ENCODE assay signal across 24 cellular contexts in genomic region chrX:43643662-43644061, GRCh38. TPM values are rescaled to one million over a fixed set of nuclear protein-coding genes. Genes with fewer than 3 reads are reported as not detected.
A peak's percentile ranks its signal among the peaks of the same experiment; 100 is the strongest.
DNase-seq lines count a peak whose midpoint lies in the region; ATAC-seq and TF ChIP-seq lines count a peak whose summit lies in the region.
"Had no signal": no experiment of that assay in that cellular context is flagged by ENCODE, and none has a peak within 500 bp of the region (broad histone marks: within the 10 kb centered on the region; RNA-seq: fewer than 3 reads in every experiment).

No MANE protein-coding gene starts in this region.

- H4K8ac ChIP-seq in mesendoderm (ENCODE audit: low read depth, low read length), result no peak overlapping the region

- H4K5ac ChIP-seq in mesendoderm (ENCODE audit: low read length), result no peak overlapping the region

- no peak overlapping the region for H3K4me3 Mint-ChIP-seq in chondrocyte (ENCODE audit: unreplicated experiment)
- no peak overlapping the region for H3K4me3 Mint-ChIP-seq in naive thymus-derived CD4-positive, alpha-beta T cell
- H3K4me3 Mint-ChIP-seq: activated T-helper 1 cell treated with anti-CD3 and anti-CD28 coated beads, Interleukin-12 subunit alpha, Interleukin-12 subunit beta, Interleukin-2, Interleukin-4 antibody, amounts not matched to agents 30 ng/mL and 10 ng/mL and 1 ng/mL, durations not matched to agents 14 hours and 24 hours and 36 hours; H9; nephron progenitor cell had no signal

- no peak overlapping the region for H2BK120ac ChIP-seq in mesendoderm (ENCODE audit: low read depth, low read length)

- H3K27me3 ChIP-seq in ACC112 (ENCODE audit: insufficient read depth, low read length) (no peaks in the 10 kb centered on the region), PC-3 (ENCODE audit: low read length) (no peaks in the 10 kb centered on the region), mesendoderm (ENCODE audit: insufficient read depth, low read length, poor library complexity) (no peaks in the 10 kb centered on the region), GM23248 (replicated peaks; ENCODE audit: insufficient read depth) (no peaks in the 10 kb centered on the region), gastrocnemius medialis (no peaks in the 10 kb centered on the region)
- no peaks in the 10 kb centered on the region for H3K27me3 ChIP-seq in naive thymus-derived CD4-positive, alpha-beta T cell (ENCODE audit: control insufficient read depth in 2 of 2, insufficient read depth in 2 of 2, low read length in 2 of 2)
- H3K27me3 ChIP-seq: SJSA1, upper lobe of right lung had no signal

- in situ Hi-C loops in GM23248 (cut with MboI), result no loop called here
- in situ Hi-C loops in gastrocnemius medialis (cut with MboI; ENCODE audit: low sequenced_read_pairs in 4 of 4), result no loop called here

- H2AK5ac ChIP-seq in mesendoderm (ENCODE audit: low read length), result no peak overlapping the region

- ATAC-seq in PC-3 (no peak), gastrocnemius medialis (no peak)
- no peak for ATAC-seq in naive thymus-derived CD4-positive, alpha-beta T cell
- ATAC-seq: left ventricle myocardium superior had no signal

- no peak for TF ChIP-seq POLR2A in gastrocnemius medialis (IDR thresholded peaks at IDR 0.05)

- H3K36me3 Mint-ChIP-seq in chondrocyte (ENCODE audit: low read depth), result no peaks in the 10 kb centered on the region
- H3K36me3 Mint-ChIP-seq in naive thymus-derived CD4-positive, alpha-beta T cell, result no peaks in the 10 kb centered on the region

- H3K9me3 ChIP-seq in PC-3 (ENCODE audit: low read length), result no peaks in the 10 kb centered on the region
- no peaks in the 10 kb centered on the region for H3K9me3 ChIP-seq in GM23248 (ENCODE audit: low read depth)
- H3K9me3 ChIP-seq in gastrocnemius medialis, result no peaks in the 10 kb centered on the region
- H3K9me3 ChIP-seq in naive thymus-derived CD4-positive, alpha-beta T cell (ENCODE audit: control insufficient read depth in 2 of 3, low read length in 3 of 3), result no peaks in the 10 kb centered on the region
- H3K9me3 ChIP-seq: SJSA1, upper lobe of right lung had no signal

- H3K9me3 Mint-ChIP-seq in chondrocyte (ENCODE audit: low read depth), result peaks cover 3% of the 10 kb centered on the region
- H3K9me3 Mint-ChIP-seq in naive thymus-derived CD4-positive, alpha-beta T cell, result peaks cover 0 to under 1% (median 0%) of the 10 kb centered on the region in 11 donors
- H3K9me3 Mint-ChIP-seq: activated T-helper 1 cell treated with anti-CD3 and anti-CD28 coated beads, Interleukin-12 subunit alpha, Interleukin-12 subunit beta, Interleukin-2, Interleukin-4 antibody, amounts not matched to agents 30 ng/mL and 10 ng/mL and 1 ng/mL, durations not matched to agents 14 hours and 24 hours and 36 hours had no signal

- H3K79me2 ChIP-seq in ACC112 (ENCODE audit: control insufficient read depth, insufficient read depth, low read length, unreplicated experiment), result no peaks in the 10 kb centered on the region
- H3K79me2 ChIP-seq in PC-3 (ENCODE audit: low read length), result no peaks in the 10 kb centered on the region
- no peaks in the 10 kb centered on the region for H3K79me2 ChIP-seq in mesendoderm (ENCODE audit: control insufficient read depth, insufficient read depth, low read length)
- H3K79me2 ChIP-seq in GM23248 (ENCODE audit: insufficient read depth), result no peaks in the 10 kb centered on the region

- no peak overlapping the region for H2BK5ac ChIP-seq in mesendoderm (ENCODE audit: low read length)

- 0 out of 2 replicates have a peak overlapping the region, but pooled peaks have one; percentile 1 for H3K4me3 ChIP-seq in ACC112 (ENCODE audit: low read depth, low read length)
- H3K4me3 ChIP-seq in PC-3 (ENCODE audit: low read length), result no peak overlapping the region
- no peak overlapping the region for H3K4me3 ChIP-seq in mesendoderm (ENCODE audit: low read length)
- no peak overlapping the region for H3K4me3 ChIP-seq in GM23248
- no peak overlapping the region for H3K4me3 ChIP-seq in gastrocnemius medialis
- no peak overlapping the region for H3K4me3 ChIP-seq in naive thymus-derived CD4-positive, alpha-beta T cell (ENCODE audit: low read length)
- H3K4me3 ChIP-seq: SJSA1, upper lobe of right lung had no signal

- CTCF ChIA-PET in PC-3 (lab: Charles Lee), result no interaction called here
- CTCF ChIA-PET in naive thymus-derived CD4-positive, alpha-beta T cell (lab: Charles Lee), result no interaction called here

- H3K36me3 ChIP-seq in ACC112 (ENCODE audit: insufficient read depth, low read length), result no peaks in the 10 kb centered on the region
- no peaks in the 10 kb centered on the region for H3K36me3 ChIP-seq in PC-3 (ENCODE audit: low read depth, low read length)
- H3K36me3 ChIP-seq in mesendoderm (ENCODE audit: control insufficient read depth, insufficient read depth, low read length), result no peaks in the 10 kb centered on the region
- no peaks in the 10 kb centered on the region for H3K36me3 ChIP-seq in GM23248 (ENCODE audit: low read depth)
- no peaks in the 10 kb centered on the region for H3K36me3 ChIP-seq in gastrocnemius medialis
- no peaks in the 10 kb centered on the region for H3K36me3 ChIP-seq in naive thymus-derived CD4-positive, alpha-beta T cell (ENCODE audit: control insufficient read depth in 2 of 3, insufficient read depth in 3 of 3, low read length in 3 of 3)
- H3K36me3 ChIP-seq: SJSA1, upper lobe of right lung had no signal

- H3F3A ChIP-seq in PC-3 (ENCODE audit: low read length, unreplicated experiment) (no peaks in the 10 kb centered on the region), GM23248 (ENCODE audit: insufficient read depth) (no peaks in the 10 kb centered on the region)

- H3K18ac ChIP-seq in mesendoderm (ENCODE audit: low read length), result no peak overlapping the region

- H4K20me1 ChIP-seq in PC-3 (ENCODE audit: low read length), result no peaks in the 10 kb centered on the region
- H4K20me1 ChIP-seq in GM23248 (ENCODE audit: insufficient read depth), result no peaks in the 10 kb centered on the region

- DNase-seq in PC-3 (no peak), chondrocyte (ENCODE audit: low spot score) (no peak), mesendoderm (peak; percentile 22), GM23248 (no peak), gastrocnemius medialis (no peak)
- DNase-seq in naive thymus-derived CD4-positive, alpha-beta T cell, result no peak
- DNase-seq: activated CD4-positive, alpha-beta T cell treated with anti-CD3 and anti-CD28 coated beads for 1 hour; activated naive CD4-positive, alpha-beta T cell treated with anti-CD3 and anti-CD28 coated beads, Interleukin-2, amount 50 U/mL, for 16 hours; aorta; C1 segment of cervical spinal cord; central memory CD4-positive, alpha-beta T cell; COR-L47; H9; left ventricle myocardium superior; NCI-H1105; NCI-H2029 treated with DMSO at 0.1 percent for 48 hours; NCI-H69; nephron progenitor cell; stimulated activated CD4-positive, alpha-beta T cell treated with anti-CD3 and anti-CD28 coated beads, Interleukin-2, amount 100 ng/mL, for 24 hours; substantia nigra; upper lobe of right lung had no signal

- no peak overlapping the region for H3K56ac ChIP-seq in mesendoderm (ENCODE audit: low read length)

- BruUV-seq in PC-3 (replicated peaks; lab: Mats Ljungman, UMichigan), result no TSS peak

- no peak overlapping the region for H3K23ac ChIP-seq in mesendoderm (ENCODE audit: low read length)

- peak overlapping the region; percentile 68 for H3K27ac ChIP-seq in ACC112 (ENCODE audit: low read depth, low read length)
- peak overlapping the region; percentile 41; the same call in 1 of the 2 replicates for H3K27ac ChIP-seq in PC-3 (ENCODE audit: low read length)
- H3K27ac ChIP-seq in mesendoderm (ENCODE audit: low read depth, low read length), result no peak overlapping the region
- no peak overlapping the region for H3K27ac ChIP-seq in GM23248
- H3K27ac ChIP-seq in gastrocnemius medialis, result no peak overlapping the region
- H3K27ac ChIP-seq in naive thymus-derived CD4-positive, alpha-beta T cell (ENCODE audit: low read depth, low read length), result no peak overlapping the region
- H3K27ac ChIP-seq: SJSA1, upper lobe of right lung had no signal

- peaks cover 18% of the 10 kb centered on the region for H3K4me1 Mint-ChIP-seq in chondrocyte (ENCODE audit: low read depth)
- peaks cover 0 to 2% (median 0%) of the 10 kb centered on the region in 7 donors for H3K4me1 Mint-ChIP-seq in naive thymus-derived CD4-positive, alpha-beta T cell
- H3K4me1 Mint-ChIP-seq: nephron progenitor cell had no signal

- no peaks in the 10 kb centered on the region for H3K27me3 Mint-ChIP-seq in chondrocyte (ENCODE audit: low read depth)
- H3K27me3 Mint-ChIP-seq in naive thymus-derived CD4-positive, alpha-beta T cell, result peaks cover 0 to 6% (median 0%) of the 10 kb centered on the region in 5 donors

- TF ChIP-seq CTCF in PC-3 (conservative IDR thresholded peaks at IDR 0.05; ENCODE audit: low read depth, low read length), result no peak
- TF ChIP-seq CTCF in chondrocyte (IDR thresholded peaks at IDR 0.05), result no peak
- no peak for TF ChIP-seq CTCF in gastrocnemius medialis (IDR thresholded peaks at IDR 0.05 in 4 of 5, conservative IDR thresholded peaks at IDR 0.05 in 1 of 5)

- intact Hi-C loops in PC-3 (cut with micrococcal nuclease) (no loop called here), gastrocnemius medialis (cut with DNase I; ENCODE audit: low total_unique reads) (no loop called here)
- intact Hi-C loops in naive thymus-derived CD4-positive, alpha-beta T cell (cut with micrococcal nuclease), result no loop called here

- H3K4ac ChIP-seq in mesendoderm (ENCODE audit: low read depth, low read length), result no peak overlapping the region

- peaks cover 18% of the 10 kb centered on the region for H3K4me1 ChIP-seq in ACC112 (ENCODE audit: control insufficient read depth, insufficient read depth, low read length, unreplicated experiment)
- H3K4me1 ChIP-seq in PC-3 (ENCODE audit: insufficient read depth, low read length), result peaks cover 12% of the 10 kb centered on the region
- no peaks in the 10 kb centered on the region for H3K4me1 ChIP-seq in mesendoderm (ENCODE audit: control insufficient read depth, low read depth, low read length)
- H3K4me1 ChIP-seq in GM23248 (ENCODE audit: insufficient read depth), result no peaks in the 10 kb centered on the region
- H3K4me1 ChIP-seq in gastrocnemius medialis, result no peaks in the 10 kb centered on the region
- no peaks in the 10 kb centered on the region for H3K4me1 ChIP-seq in naive thymus-derived CD4-positive, alpha-beta T cell (ENCODE audit: control insufficient read depth in 2 of 2, insufficient read depth in 2 of 2, low read length in 2 of 2)
- H3K4me1 ChIP-seq: upper lobe of right lung had no signal

- H3K9ac ChIP-seq in PC-3 (ENCODE audit: low read length) (no peak overlapping the region), mesendoderm (ENCODE audit: low read length) (no peak overlapping the region), GM23248 (no peak overlapping the region)

- H3K79me1 ChIP-seq in mesendoderm (ENCODE audit: low read length), result no peaks in the 10 kb centered on the region

- no peak overlapping the region for H2BK15ac ChIP-seq in mesendoderm (replicated peaks; ENCODE audit: low read depth)

- peak overlapping the region; percentile 37 for H2AFZ ChIP-seq in ACC112 (ENCODE audit: low read length, unreplicated experiment)
- H2AFZ ChIP-seq in PC-3 (ENCODE audit: low read length), result no peak overlapping the region
- H2AFZ ChIP-seq in GM23248, result no peak overlapping the region

- H3K27ac Mint-ChIP-seq in chondrocyte (ENCODE audit: unreplicated experiment), result peak overlapping the region; percentile 71
- H3K27ac Mint-ChIP-seq in naive thymus-derived CD4-positive, alpha-beta T cell, result no peak overlapping the region
- H3K27ac Mint-ChIP-seq: activated T-helper 1 cell treated with anti-CD3 and anti-CD28 coated beads, Interleukin-12 subunit alpha, Interleukin-12 subunit beta, Interleukin-2, Interleukin-4 antibody, amounts not matched to agents 30 ng/mL and 10 ng/mL and 1 ng/mL, durations not matched to agents 14 hours and 24 hours and 36 hours; H9; nephron progenitor cell had no signal

- H3K9me2 ChIP-seq in PC-3 (replicated peaks; ENCODE audit: low read length), result no peaks in the 10 kb centered on the region
- H3K9me2 ChIP-seq in GM23248 (ENCODE audit: insufficient read depth), result no peaks in the 10 kb centered on the region

- H3K4me2 ChIP-seq in PC-3 (ENCODE audit: low read length) (peak overlapping the region; percentile 52; the same call in 1 of the 2 replicates), mesendoderm (ENCODE audit: low read length) (no peak overlapping the region), GM23248 (ENCODE audit: unreplicated experiment) (no peak overlapping the region)

- POLR2A ChIA-PET in PC-3 (lab: Charles Lee; ENCODE audit: unreplicated experiment), result no interaction called here
- POLR2A ChIA-PET in naive thymus-derived CD4-positive, alpha-beta T cell (lab: Charles Lee), result no interaction called here

RNA-seq across cellular contexts. Expression of gene MAOA, which starts 12.4 kb away (rescaled TPM):
- total RNA-seq in PC-3 (2014; rRNA removed), result 6.3 and 7.4 TPM in 2 replicates
- total RNA-seq in chondrocyte, result 0.46 to 4.0 TPM (median 3.4 TPM) in 3 replicates
- 2.2 TPM for polyA plus RNA-seq in mesendoderm (2013, experiment 1 of 2)
- 2.8 TPM for polyA plus RNA-seq in mesendoderm (2013, experiment 2 of 2)
- 0.76 TPM in 1 of 2 replicates, not detected in the other for total RNA-seq in GM23248 (2014; rRNA removed; shearing (Covaris generic))
- polyA plus RNA-seq in GM23248 (2016; fragmentation: Nextera tagmentation; extraction: Ambion mirVana), result 0.09 TPM in 1 of 2 replicates, not detected in the other
- total RNA-seq in gastrocnemius medialis, result 100 to 1,000 TPM in 2 of 4 donors, 10 to 100 TPM in 2; 25.2 to 244 (median 109) TPM
- total RNA-seq in naive thymus-derived CD4-positive, alpha-beta T cell, result under 1 TPM in 1 of 5 experiments, not detected in 4; 0.75 TPM
- under 1 TPM in 1 of 2 donors, not detected in 1; 0.67 TPM for polyA plus RNA-seq in naive thymus-derived CD4-positive, alpha-beta T cell

Comparison
In these comparisons a context has a peak if more than half of its experiments do, and no peak if none do; other contexts are left out.
1. H3K27ac ChIP-seq: peak in ACC112 (single experiment) and PC-3 (single experiment); none in mesendoderm (single experiment), GM23248 (single experiment), gastrocnemius medialis (0 of 4) and naive thymus-derived CD4-positive, alpha-beta T cell (single experiment).